ENCODE assay signal across 1 cellular context in the genomic region with DNA sequence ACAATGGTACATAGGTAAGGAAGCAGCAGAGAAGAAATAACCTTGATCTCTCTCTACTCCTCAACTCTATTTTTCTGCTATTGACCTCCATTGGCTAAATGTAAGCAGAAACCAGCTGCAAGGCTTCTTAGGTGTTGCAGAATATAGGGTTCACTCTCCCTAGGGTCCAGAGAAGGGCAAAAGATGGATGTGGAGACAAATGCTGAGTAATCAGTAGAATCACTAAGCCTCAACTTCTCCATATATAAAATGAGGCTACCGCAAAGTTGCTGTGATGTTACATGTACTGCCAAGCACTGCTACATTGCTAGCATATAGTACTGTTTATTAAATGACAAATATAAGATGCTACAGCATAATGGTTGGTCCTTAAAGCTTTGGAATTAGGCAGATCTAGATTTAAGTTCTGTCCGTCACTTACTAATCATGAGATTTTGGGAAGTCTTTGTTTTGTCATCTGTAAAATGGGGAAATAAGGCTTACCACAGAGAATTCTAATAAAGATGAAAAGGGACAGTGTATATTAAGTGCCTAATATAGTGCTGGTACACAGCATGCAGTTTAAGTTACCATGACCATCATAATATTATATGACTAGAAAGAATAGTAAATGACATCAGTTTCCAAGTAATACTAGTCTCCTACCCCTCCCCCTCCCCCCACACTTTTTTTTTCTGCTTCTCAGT.
TF ChIP-seq lines count a peak whose summit lies in the region.

No MANE protein-coding gene starts in this region.

TF ChIP-seq in GM12878, 131 proteins besides CTCF, POLR2A, EP300 and RAD21 (continued from another document):
- TF ChIP-seq NR2C2 (IDR thresholded peaks at IDR 0.05; ENCODE audit: borderline replicate concordance, control insufficient read depth, insufficient read length, low read depth): no peak
